In the genomic region with DNA sequence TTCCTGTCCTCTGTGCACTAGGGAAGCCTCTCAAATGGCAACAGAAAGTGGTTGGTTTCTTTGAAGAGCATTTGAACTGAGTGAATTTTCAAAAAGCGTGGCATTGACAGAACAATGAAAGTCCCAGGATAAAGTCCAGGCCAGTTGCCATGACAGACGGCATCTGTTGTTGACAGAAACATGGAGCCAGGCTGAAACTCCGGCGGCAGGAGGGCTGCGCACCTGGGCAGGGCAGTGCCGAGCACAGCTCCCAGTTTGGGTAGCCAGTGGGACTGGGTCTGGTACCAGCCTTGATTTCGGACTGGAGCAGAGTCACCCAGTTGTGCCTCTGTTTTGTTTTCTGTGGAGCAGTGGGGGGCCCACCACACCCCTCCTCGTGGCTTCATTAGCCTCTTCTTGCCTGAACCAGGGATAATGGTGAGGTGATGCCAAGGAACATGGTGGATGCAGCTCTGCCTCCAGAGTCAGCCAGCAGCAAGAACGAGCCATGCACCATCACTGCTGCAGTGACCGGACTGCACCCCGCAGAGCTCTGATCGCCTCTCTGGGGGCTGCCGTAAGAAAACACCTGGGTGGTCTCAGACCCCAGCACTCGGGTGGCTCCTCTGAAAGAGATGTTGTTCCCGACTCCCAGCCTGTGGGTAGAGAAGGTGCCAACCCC, we compare ENCODE assay signal across 2 cellular contexts.
TF ChIP-seq lines count a peak whose summit lies in the region.

No MANE protein-coding gene starts in this region.

TF ChIP-seq in WTC11, 78 proteins besides CTCF, POLR2A, EP300 and RAD21 (continues in another document):
- TF ChIP-seq ATF6 (CRISPR knock-in tag; IDR thresholded peaks at IDR 0.05): no peak
- TF ChIP-seq MYBL2 (CRISPR knock-in tag; IDR thresholded peaks at IDR 0.05): no peak
- TF ChIP-seq TCF7 (CRISPR knock-in tag; IDR thresholded peaks at IDR 0.05; ENCODE audit: low read depth): no peak
- no peak for TF ChIP-seq STAT6 (CRISPR knock-in tag; conservative IDR thresholded peaks at IDR 0.05; ENCODE audit: low read depth)
- TF ChIP-seq ZBTB43 (CRISPR knock-in tag; IDR thresholded peaks at IDR 0.05): no peak
- no peak for TF ChIP-seq JAZF1 (CRISPR knock-in tag; IDR thresholded peaks at IDR 0.05)
- TF ChIP-seq ZNF396 (CRISPR knock-in tag; IDR thresholded peaks at IDR 0.05; ENCODE audit: borderline replicate concordance): no peak
- TF ChIP-seq CREB1 (CRISPR knock-in tag; IDR thresholded peaks at IDR 0.05): no peak
- no peak for TF ChIP-seq ELF4 (CRISPR knock-in tag; IDR thresholded peaks at IDR 0.05; ENCODE audit: low read depth)
- no peak for TF ChIP-seq AR (CRISPR knock-in tag; IDR thresholded peaks at IDR 0.05)
- TF ChIP-seq HMGXB4 (CRISPR knock-in tag; IDR thresholded peaks at IDR 0.05): no peak

TF ChIP-seq in HepG2, 621 proteins besides CTCF, POLR2A, EP300 and RAD21:
- TF ChIP-seq SOX5 (CRISPR knock-in tag; IDR thresholded peaks at IDR 0.05; ENCODE audit: borderline replicate concordance) (peak; percentile 75), SAP130 (CRISPR knock-in tag; IDR thresholded peaks at IDR 0.05; ENCODE audit: low read depth) (peak; percentile 39; the same call in 1 of the 2 replicates), TCF7 (IDR thresholded peaks at IDR 0.05; ENCODE audit: low read depth) (no peak), SOX13 (IDR thresholded peaks at IDR 0.05) (no peak), SOX13 (CRISPR knock-in tag; conservative IDR thresholded peaks at IDR 0.05 in 1 of 2, IDR thresholded peaks at IDR 0.05 in 1 of 2) (peak in 1 of 2 experiments; percentile 43; a peak in 1 of 4 replicates), SOX6 (IDR thresholded peaks at IDR 0.05) (no peak), SOX6 (CRISPR knock-in tag; IDR thresholded peaks at IDR 0.05) (peak; percentile 47; the same call in 1 of the 2 replicates), RFX1 (IDR thresholded peaks at IDR 0.05) (peak; percentile 74), ZFP41 (CRISPR knock-in tag; IDR thresholded peaks at IDR 0.05; ENCODE audit: borderline replicate concordance) (no peak), RFX3 (CRISPR knock-in tag; IDR thresholded peaks at IDR 0.05) (peak; percentile 57), NR2C2 (CRISPR knock-in tag; IDR thresholded peaks at IDR 0.05; ENCODE audit: borderline replicate concordance) (no peak), FOXA3 (CRISPR knock-in tag; IDR thresholded peaks at IDR 0.05) (peak; percentile 60), LCORL (IDR thresholded peaks at IDR 0.05) (no peak), LCORL (CRISPR knock-in tag; IDR thresholded peaks at IDR 0.05) (0 out of 2 replicates have a peak, but pooled peaks have one; percentile 39), FOXA1 (IDR thresholded peaks at IDR 0.05) (no peak), FOXA1 (CRISPR knock-in tag; IDR thresholded peaks at IDR 0.05) (peak; percentile 44), PAXIP1 (CRISPR knock-in tag; conservative IDR thresholded peaks at IDR 0.05) (peak; percentile 32; the same call in 1 of the 2 replicates), HNF4A (CRISPR knock-in tag; IDR thresholded peaks at IDR 0.05) (peak; percentile 39; the same call in 1 of the 2 replicates), SNRNP70 (IDR thresholded peaks at IDR 0.05; ENCODE audit: low read depth, low read length) (no peak), ARID4A (CRISPR knock-in tag; IDR thresholded peaks at IDR 0.05; ENCODE audit: borderline replicate concordance) (peak; percentile 29; the same call in 1 of the 2 replicates), ASH2L (IDR thresholded peaks at IDR 0.05; ENCODE audit: insufficient read length, low read depth, low read length) (peak; percentile 15), FOXK1 (CRISPR knock-in tag; IDR thresholded peaks at IDR 0.05; ENCODE audit: borderline replicate concordance, low read depth) (peak; percentile 25; the same call in 1 of the 2 replicates)
- TF ChIP-seq, protein P1, sequence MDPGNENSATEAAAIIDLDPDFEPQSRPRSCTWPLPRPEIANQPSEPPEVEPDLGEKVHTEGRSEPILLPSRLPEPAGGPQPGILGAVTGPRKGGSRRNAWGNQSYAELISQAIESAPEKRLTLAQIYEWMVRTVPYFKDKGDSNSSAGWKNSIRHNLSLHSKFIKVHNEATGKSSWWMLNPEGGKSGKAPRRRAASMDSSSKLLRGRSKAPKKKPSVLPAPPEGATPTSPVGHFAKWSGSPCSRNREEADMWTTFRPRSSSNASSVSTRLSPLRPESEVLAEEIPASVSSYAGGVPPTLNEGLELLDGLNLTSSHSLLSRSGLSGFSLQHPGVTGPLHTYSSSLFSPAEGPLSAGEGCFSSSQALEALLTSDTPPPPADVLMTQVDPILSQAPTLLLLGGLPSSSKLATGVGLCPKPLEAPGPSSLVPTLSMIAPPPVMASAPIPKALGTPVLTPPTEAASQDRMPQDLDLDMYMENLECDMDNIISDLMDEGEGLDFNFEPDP (CRISPR knock-in tag; conservative IDR thresholded peaks at IDR 0.05): 0 out of 2 replicates have a peak, but pooled peaks have one; percentile 25
- TF ChIP-seq, protein P2, sequence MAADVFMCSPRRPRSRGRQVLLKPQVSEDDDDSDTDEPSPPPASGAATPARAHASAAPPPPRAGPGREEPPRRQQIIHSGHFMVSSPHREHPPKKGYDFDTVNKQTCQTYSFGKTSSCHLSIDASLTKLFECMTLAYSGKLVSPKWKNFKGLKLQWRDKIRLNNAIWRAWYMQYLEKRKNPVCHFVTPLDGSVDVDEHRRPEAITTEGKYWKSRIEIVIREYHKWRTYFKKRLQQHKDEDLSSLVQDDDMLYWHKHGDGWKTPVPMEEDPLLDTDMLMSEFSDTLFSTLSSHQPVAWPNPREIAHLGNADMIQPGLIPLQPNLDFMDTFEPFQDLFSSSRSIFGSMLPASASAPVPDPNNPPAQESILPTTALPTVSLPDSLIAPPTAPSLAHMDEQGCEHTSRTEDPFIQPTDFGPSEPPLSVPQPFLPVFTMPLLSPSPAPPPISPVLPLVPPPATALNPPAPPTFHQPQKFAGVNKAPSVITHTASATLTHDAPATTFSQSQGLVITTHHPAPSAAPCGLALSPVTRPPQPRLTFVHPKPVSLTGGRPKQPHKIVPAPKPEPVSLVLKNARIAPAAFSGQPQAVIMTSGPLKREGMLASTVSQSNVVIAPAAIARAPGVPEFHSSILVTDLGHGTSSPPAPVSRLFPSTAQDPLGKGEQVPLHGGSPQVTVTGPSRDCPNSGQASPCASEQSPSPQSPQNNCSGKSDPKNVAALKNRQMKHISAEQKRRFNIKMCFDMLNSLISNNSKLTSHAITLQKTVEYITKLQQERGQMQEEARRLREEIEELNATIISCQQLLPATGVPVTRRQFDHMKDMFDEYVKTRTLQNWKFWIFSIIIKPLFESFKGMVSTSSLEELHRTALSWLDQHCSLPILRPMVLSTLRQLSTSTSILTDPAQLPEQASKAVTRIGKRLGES (CRISPR knock-in tag; IDR thresholded peaks at IDR 0.05; ENCODE audit: borderline replicate concordance): no peak
